Comparison of ENCODE assay signal across 8 cellular contexts in genomic region chr20:47150403-47151152, GRCh38.
DNase-seq lines count a peak whose midpoint lies in the region; ATAC-seq and TF ChIP-seq lines count a peak whose summit lies in the region.

No MANE protein-coding gene starts in this region.

- intact Hi-C loops in cardiac septum (cut with DNase I), result loop anchor here (5.0 kb wide), 1 partner anchor 398 kb away; no protein-coding TSS in a partner anchor

- peaks cover 2% of the 10 kb centered on the region for H3K4me1 Mint-ChIP-seq in activated CD4-positive, alpha-beta memory T cell treated with anti-CD3 and anti-CD28 coated beads, Interleukin-2, amount 10 ng/mL, durations not matched to agents 7 days and 5 days

- peak; percentile 77 for DNase-seq in BE2C
- DNase-seq in GM20000 (ENCODE audit: low spot score), result peak; percentile 40
- DNase-seq in NCI-H460 (ENCODE audit: extremely low read depth, low read depth), result peak; percentile 80
- peak; percentile 34 for DNase-seq in activated CD4-positive, alpha-beta memory T cell treated with anti-CD3 and anti-CD28 coated beads, Interleukin-2, amount 10 ng/mL, durations not matched to agents 7 days and 5 days
- peak; percentile 78 for DNase-seq in cardiac septum (ENCODE audit: low spot score)
- peak; percentile 60 for DNase-seq in renal cortical epithelial cell (ENCODE audit: low read depth)

- no peaks in the 10 kb centered on the region for H3K9me3 ChIP-seq in BE2C

- H3K27me3 Mint-ChIP-seq in activated CD4-positive, alpha-beta memory T cell treated with anti-CD3 and anti-CD28 coated beads, Interleukin-2, amount 10 ng/mL, durations not matched to agents 7 days and 5 days, result peaks cover 12% of the 10 kb centered on the region

- H3K36me3 Mint-ChIP-seq in activated CD4-positive, alpha-beta memory T cell treated with anti-CD3 and anti-CD28 coated beads, Interleukin-2, amount 10 ng/mL, durations not matched to agents 7 days and 5 days (ENCODE audit: low read depth), result no peaks in the 10 kb centered on the region

- no peak overlapping the region for H3K27ac Mint-ChIP-seq in activated CD4-positive, alpha-beta memory T cell treated with anti-CD3 and anti-CD28 coated beads, Interleukin-2, amount 10 ng/mL, durations not matched to agents 7 days and 5 days

- H3K9me3 Mint-ChIP-seq in activated CD4-positive, alpha-beta memory T cell treated with anti-CD3 and anti-CD28 coated beads, Interleukin-2, amount 10 ng/mL, durations not matched to agents 7 days and 5 days, result no peaks in the 10 kb centered on the region

- no peak for ATAC-seq in GM19397 (IDR thresholded peaks at IDR 0.05; ENCODE audit: unreplicated experiment)
- ATAC-seq in HG02588 (IDR thresholded peaks at IDR 0.05; ENCODE audit: unreplicated experiment), result no peak

- no peaks in the 10 kb centered on the region for H3K27me3 ChIP-seq in BE2C

- H3K4me1 ChIP-seq in BE2C, result no peaks in the 10 kb centered on the region

- CTCF ChIA-PET in activated CD4-positive, alpha-beta memory T cell treated with anti-CD3 and anti-CD28 coated beads, Interleukin-2, amount 10 ng/mL, durations not matched to agents 7 days and 5 days (lab: Charles Lee), result no interaction called here

- no peaks in the 10 kb centered on the region for H3K36me3 ChIP-seq in BE2C

- no peak overlapping the region for H3K4me3 Mint-ChIP-seq in activated CD4-positive, alpha-beta memory T cell treated with anti-CD3 and anti-CD28 coated beads, Interleukin-2, amount 10 ng/mL, durations not matched to agents 7 days and 5 days

- no peak overlapping the region for H3K4me3 ChIP-seq in BE2C (ENCODE audit: low read depth, low read length)

- POLR2A ChIA-PET in activated CD4-positive, alpha-beta memory T cell treated with anti-CD3 and anti-CD28 coated beads, Interleukin-2, amount 10 ng/mL, durations not matched to agents 7 days and 5 days (lab: Charles Lee), result no interaction called here

- peak; percentile 80 for TF ChIP-seq CTCF in BE2C (IDR thresholded peaks at IDR 0.05; ENCODE audit: low read depth, low read length)
- TF ChIP-seq CTCF in GM20000 (IDR thresholded peaks at IDR 0.05; ENCODE audit: extremely low read depth, missing control alignments), result no peak
